In the genomic region with DNA sequence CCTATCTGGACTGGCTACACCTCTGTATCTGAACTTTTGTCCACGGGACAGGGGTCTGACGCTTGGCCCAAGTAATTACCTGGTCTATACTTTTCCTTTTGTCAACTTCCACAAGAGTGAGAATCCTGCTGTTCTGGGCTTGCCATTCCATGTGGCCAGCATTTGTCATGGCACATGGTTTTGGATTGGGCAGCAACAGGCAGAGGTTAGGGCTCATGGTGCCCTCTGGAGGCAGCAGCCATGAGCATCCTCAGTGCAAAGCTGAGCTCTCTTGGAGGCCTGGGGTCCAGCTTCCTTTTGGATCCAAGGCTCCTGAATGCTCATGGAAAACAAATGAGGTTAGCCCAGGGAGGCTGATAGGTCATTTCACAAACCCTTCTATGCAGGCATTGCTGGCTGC, we compare ENCODE assay signal across 7 cellular contexts. TPM values are rescaled to one million over a fixed set of nuclear protein-coding genes. Genes with fewer than 3 reads are reported as not detected.
DNase-seq lines count a peak whose midpoint lies in the region; ATAC-seq and TF ChIP-seq lines count a peak whose summit lies in the region.
"Had no signal": no experiment of that assay in that cellular context is flagged by ENCODE, and none has a peak within 500 bp of the region (broad histone marks: within the 10 kb centered on the region; RNA-seq: fewer than 3 reads in every experiment).

No MANE protein-coding gene starts in this region.

- H3K4me2 ChIP-seq in PC-9: no peak overlapping the region

- DNase-seq in EL (peak; percentile 47), PC-9 (peak in 1 of 2 experiments; percentile 48), kidney epithelial cell (ENCODE audit: low read depth) (no peak), tibial nerve (ENCODE audit: low spot score in 2 of 2) (no peak)
- no peak for DNase-seq in T-helper 2 cell treated with Interferon-gamma antibody and Interleukin-4, amounts not matched to agents 5 μg/mL and 100 μg/mL, for 36 hours (ENCODE audit: low spot score)
- DNase-seq: natural killer cell had no signal

- peaks cover 13% of the 10 kb centered on the region for H3K4me1 ChIP-seq in PC-9 (replicated peaks; ENCODE audit: insufficient read depth)
- H3K4me1 ChIP-seq in tibial nerve: peaks cover 0 to 50% (median 17%) of the 10 kb centered on the region in 4 donors

- no peaks in the 10 kb centered on the region for H3K27me3 Mint-ChIP-seq in T-helper 2 cell treated with Interferon-gamma antibody and Interleukin-4, amounts not matched to agents 5 μg/mL and 100 μg/mL, for 36 hours (ENCODE audit: low read depth)

- H3K36me3 ChIP-seq in PC-9 (ENCODE audit: low read depth) (peaks cover 34% of the 10 kb centered on the region), kidney epithelial cell (ENCODE audit: control insufficient read depth, insufficient read depth, low read length) (peaks cover 3% of the 10 kb centered on the region), tibial nerve (peaks cover 0 to 56% (median 0%) of the 10 kb centered on the region in 3 donors)

- no TSS peak for BruUV-seq in PC-9 (replicated peaks; lab: Mats Ljungman, UMichigan)

- no peak for TF ChIP-seq EP300 in tibial nerve (IDR thresholded peaks at IDR 0.05)

- no peak overlapping the region for H3K4me3 ChIP-seq in PC-9
- no peak overlapping the region for H3K4me3 ChIP-seq in kidney epithelial cell (ENCODE audit: low read depth, low read length)
- H3K4me3 ChIP-seq in tibial nerve: no peak overlapping the region

- H3K27ac Mint-ChIP-seq in T-helper 2 cell treated with Interferon-gamma antibody and Interleukin-4, amounts not matched to agents 5 μg/mL and 100 μg/mL, for 36 hours: no peak overlapping the region
- H3K27ac Mint-ChIP-seq: natural killer cell had no signal

- TF ChIP-seq POLR2A in tibial nerve (IDR thresholded peaks at IDR 0.05): no peak

- H3K27me3 ChIP-seq in PC-9 (ENCODE audit: insufficient read depth, low read depth) (no peaks in the 10 kb centered on the region), kidney epithelial cell (ENCODE audit: control insufficient read depth, insufficient read depth, low read length) (no peaks in the 10 kb centered on the region), tibial nerve (no peaks in the 10 kb centered on the region)

- peaks cover 43% of the 10 kb centered on the region for H3K79me2 ChIP-seq in PC-9 (ENCODE audit: low read depth)

- H2AFZ ChIP-seq in PC-9: no peak overlapping the region

- intact Hi-C loops in PC-9 (cut with micrococcal nuclease; ENCODE audit: unreplicated experiment): loop anchor here (1.0 kb wide), 1 partner anchor 49 kb away; no protein-coding TSS in a partner anchor

- H3K27ac ChIP-seq in PC-9 (no peak overlapping the region), tibial nerve (peak overlapping the region in 1 of 4 donors; percentile 26)

- no peak overlapping the region for H3K4me3 Mint-ChIP-seq in T-helper 2 cell treated with Interferon-gamma antibody and Interleukin-4, amounts not matched to agents 5 μg/mL and 100 μg/mL, for 36 hours
- H3K4me3 Mint-ChIP-seq: natural killer cell had no signal

- no peaks in the 10 kb centered on the region for H3K9me3 Mint-ChIP-seq in T-helper 2 cell treated with Interferon-gamma antibody and Interleukin-4, amounts not matched to agents 5 μg/mL and 100 μg/mL, for 36 hours
- H3K9me3 Mint-ChIP-seq: natural killer cell had no signal

- H3K36me3 Mint-ChIP-seq in T-helper 2 cell treated with Interferon-gamma antibody and Interleukin-4, amounts not matched to agents 5 μg/mL and 100 μg/mL, for 36 hours (ENCODE audit: low read depth): peaks cover 10% of the 10 kb centered on the region
- H3K36me3 Mint-ChIP-seq: natural killer cell had no signal

- WGBS in tibial nerve, 2 donors: 83 to 88% methylated on average over 2 of the region's 2 CpGs

- ATAC-seq in GM18520 (IDR thresholded peaks at IDR 0.05; ENCODE audit: unreplicated experiment): no peak

- H3K4me1 Mint-ChIP-seq in T-helper 2 cell treated with Interferon-gamma antibody and Interleukin-4, amounts not matched to agents 5 μg/mL and 100 μg/mL, for 36 hours (ENCODE audit: low read depth): no peaks in the 10 kb centered on the region

- CTCF ChIA-PET in PC-9 (lab: Charles Lee): interaction anchor here (0.6 to 1.2 kb wide), 6 partner anchors 49 to 189 kb away, joined by 3 to 6 read pairs (median 4); no protein-coding TSS in a partner anchor

- peak; percentile 47; the same call in 1 of the 2 replicates for TF ChIP-seq CTCF in PC-9 (conservative IDR thresholded peaks at IDR 0.05)
- TF ChIP-seq CTCF in kidney epithelial cell (IDR thresholded peaks at IDR 0.05; ENCODE audit: insufficient read depth, low read length, poor library complexity, severe bottlenecking): peak; percentile 43
- TF ChIP-seq CTCF in tibial nerve (IDR thresholded peaks at IDR 0.05): no peak

- peaks cover 23% of the 10 kb centered on the region for H3F3A ChIP-seq in PC-9 (ENCODE audit: insufficient read depth, low read depth)

- no peaks in the 10 kb centered on the region for H3K9me2 ChIP-seq in PC-9 (ENCODE audit: insufficient read depth)

- POLR2A ChIA-PET in PC-9 (lab: Charles Lee; ENCODE audit: unreplicated experiment): no interaction called here

- H3K9me3 ChIP-seq in PC-9 (ENCODE audit: insufficient read depth, low read depth) (no peaks in the 10 kb centered on the region), tibial nerve (no peaks in the 10 kb centered on the region)

- H4K20me1 ChIP-seq in PC-9 (ENCODE audit: insufficient read depth): peaks cover 68% of the 10 kb centered on the region

RNA-seq across cellular contexts. Expression of a gene that starts 7.5 kb away (rescaled TPM):
- 48.8 and 52.7 TPM in 2 replicates for total RNA-seq in PC-9 (2021)
- total RNA-seq in kidney epithelial cell: 48.4 and 60.5 TPM in 2 replicates
- total RNA-seq in tibial nerve: 10 to 100 TPM; 36.7 to 62.4 (median 55.6) TPM

RNA-seq across cellular contexts. Expression of a gene that starts 17.8 kb away (rescaled TPM):
- total RNA-seq in PC-9 (2021) (32.7 and 33.8 TPM in 2 replicates), kidney epithelial cell (30.3 and 45.5 TPM in 2 replicates), tibial nerve (100 to 1,000 TPM in 1 of 4 donors, 10 to 100 TPM in 3; 51.3 to 101 (median 59.2) TPM)

RNA-seq across cellular contexts. Expression of a gene that starts 18.6 kb away (rescaled TPM):
- total RNA-seq in PC-9 (2021) (94.2 and 147 TPM in 2 replicates), kidney epithelial cell (156 and 287 TPM in 2 replicates), tibial nerve (100 to 1,000 TPM in 2 of 4 donors, 10 to 100 TPM in 2; 54.4 to 137 (median 105) TPM)

RNA-seq across cellular contexts. Expression of a gene that starts 19.4 kb away (rescaled TPM):
- total RNA-seq in PC-9 (2021) (1.3 TPM in 1 of 2 replicates, not detected in the other), kidney epithelial cell (1.1 and 2.9 TPM in 2 replicates), tibial nerve (10 to 100 TPM in 1 of 4 donors, 1 to 10 TPM in 3; 2.0 to 15.1 (median 3.9) TPM)

RNA-seq across cellular contexts. Expression of a gene that starts 23.2 kb away (rescaled TPM):
- 18.9 and 23.2 TPM in 2 replicates for total RNA-seq in PC-9 (2021)
- total RNA-seq in kidney epithelial cell: 38.3 and 44.0 TPM in 2 replicates
- 10 to 100 TPM; 47.1 to 74.3 (median 60.9) TPM for total RNA-seq in tibial nerve

Comparison
In these comparisons a context has a peak if more than half of its experiments do, and no peak if none do; other contexts are left out.
1. CTCF ChIP-seq: peak in PC-9 (single experiment) and kidney epithelial cell (single experiment); none in tibial nerve (0 of 5).